ENCODE assay signal across 1 cellular context in genomic region chr14:94174622-94175402, GRCh38.
TF ChIP-seq lines count a peak whose summit lies in the region.

No MANE protein-coding gene starts in this region.

TF ChIP-seq in HEK293, 187 proteins besides CTCF, POLR2A, EP300 and RAD21 (continued from another document):
- TF ChIP-seq, protein P1, sequence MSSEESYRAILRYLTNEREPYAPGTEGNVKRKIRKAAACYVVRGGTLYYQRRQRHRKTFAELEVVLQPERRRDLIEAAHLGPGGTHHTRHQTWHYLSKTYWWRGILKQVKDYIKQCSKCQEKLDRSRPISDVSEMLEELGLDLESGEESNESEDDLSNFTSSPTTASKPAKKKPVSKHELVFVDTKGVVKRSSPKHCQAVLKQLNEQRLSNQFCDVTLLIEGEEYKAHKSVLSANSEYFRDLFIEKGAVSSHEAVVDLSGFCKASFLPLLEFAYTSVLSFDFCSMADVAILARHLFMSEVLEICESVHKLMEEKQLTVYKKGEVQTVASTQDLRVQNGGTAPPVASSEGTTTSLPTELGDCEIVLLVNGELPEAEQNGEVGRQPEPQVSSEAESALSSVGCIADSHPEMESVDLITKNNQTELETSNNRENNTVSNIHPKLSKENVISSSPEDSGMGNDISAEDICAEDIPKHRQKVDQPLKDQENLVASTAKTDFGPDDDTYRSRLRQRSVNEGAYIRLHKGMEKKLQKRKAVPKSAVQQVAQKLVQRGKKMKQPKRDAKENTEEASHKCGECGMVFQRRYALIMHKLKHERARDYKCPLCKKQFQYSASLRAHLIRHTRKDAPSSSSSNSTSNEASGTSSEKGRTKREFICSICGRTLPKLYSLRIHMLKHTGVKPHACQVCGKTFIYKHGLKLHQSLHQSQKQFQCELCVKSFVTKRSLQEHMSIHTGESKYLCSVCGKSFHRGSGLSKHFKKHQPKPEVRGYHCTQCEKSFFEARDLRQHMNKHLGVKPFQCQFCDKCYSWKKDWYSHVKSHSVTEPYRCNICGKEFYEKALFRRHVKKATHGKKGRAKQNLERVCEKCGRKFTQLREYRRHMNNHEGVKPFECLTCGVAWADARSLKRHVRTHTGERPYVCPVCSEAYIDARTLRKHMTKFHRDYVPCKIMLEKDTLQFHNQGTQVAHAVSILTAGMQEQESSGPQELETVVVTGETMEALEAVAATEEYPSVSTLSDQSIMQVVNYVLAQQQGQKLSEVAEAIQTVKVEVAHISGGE (tag by site-specific recombination; conservative IDR thresholded peaks at IDR 0.05; ENCODE audit: low read depth): no peak; the same call in 1 of the 2 replicates
- TF ChIP-seq KLF16 (tag by site-specific recombination; IDR thresholded peaks at IDR 0.05): 0 out of 2 replicates have a peak, but pooled peaks have one; percentile 20
- TF ChIP-seq INSM2 (tag by site-specific recombination; IDR thresholded peaks at IDR 0.05): no peak
- peak; percentile 78 for TF ChIP-seq ZNF335 (tag by site-specific recombination; conservative IDR thresholded peaks at IDR 0.05)
- no peak for TF ChIP-seq TCF7L2 (IDR thresholded peaks at IDR 0.05; ENCODE audit: borderline replicate concordance, low read depth, low read length)
